ENCODE assay signal across 1 cellular context in the genomic region with DNA sequence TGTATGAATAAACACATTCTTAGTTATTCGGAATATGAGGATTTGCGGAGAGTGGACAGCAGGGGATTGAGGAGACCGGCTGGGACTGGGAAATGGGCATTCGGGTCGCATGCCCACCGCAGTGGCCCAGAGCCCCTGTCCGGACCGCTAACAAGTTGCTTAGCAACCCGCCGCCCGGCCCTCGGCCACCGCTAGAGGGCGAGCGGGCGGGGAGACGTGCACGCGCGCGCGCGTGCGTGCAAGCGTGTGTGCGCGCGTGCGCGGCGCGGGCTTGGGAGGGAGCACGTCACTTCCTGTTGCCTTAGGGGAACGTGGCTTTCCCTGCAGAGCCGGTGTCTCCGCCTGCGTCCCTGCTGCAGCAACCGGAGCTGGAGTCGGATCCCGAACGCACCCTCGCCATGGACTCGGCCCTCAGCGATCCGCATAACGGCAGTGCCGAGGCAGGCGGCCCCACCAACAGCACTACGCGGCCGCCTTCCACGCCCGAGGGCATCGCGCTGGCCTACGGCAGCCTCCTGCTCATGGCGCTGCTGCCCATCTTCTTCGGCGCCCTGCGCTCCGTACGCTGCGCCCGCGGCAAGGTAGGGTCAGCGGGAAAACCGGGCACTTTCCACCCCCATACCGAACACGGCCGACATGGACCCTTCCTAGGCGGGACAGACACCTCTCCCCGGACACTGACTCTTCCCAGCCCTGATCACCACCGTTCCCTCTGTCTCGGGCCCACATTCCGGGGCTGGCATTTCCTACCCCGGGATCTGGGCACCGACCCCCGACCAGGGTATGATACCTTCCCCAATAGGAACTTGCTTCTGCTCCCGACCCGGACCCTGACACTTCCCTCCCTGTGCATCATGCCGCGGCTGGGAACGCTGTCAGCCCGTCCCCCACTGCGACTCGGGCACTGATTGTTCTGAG.
TF ChIP-seq lines count a peak whose summit lies in the region.

A gene with protein sequence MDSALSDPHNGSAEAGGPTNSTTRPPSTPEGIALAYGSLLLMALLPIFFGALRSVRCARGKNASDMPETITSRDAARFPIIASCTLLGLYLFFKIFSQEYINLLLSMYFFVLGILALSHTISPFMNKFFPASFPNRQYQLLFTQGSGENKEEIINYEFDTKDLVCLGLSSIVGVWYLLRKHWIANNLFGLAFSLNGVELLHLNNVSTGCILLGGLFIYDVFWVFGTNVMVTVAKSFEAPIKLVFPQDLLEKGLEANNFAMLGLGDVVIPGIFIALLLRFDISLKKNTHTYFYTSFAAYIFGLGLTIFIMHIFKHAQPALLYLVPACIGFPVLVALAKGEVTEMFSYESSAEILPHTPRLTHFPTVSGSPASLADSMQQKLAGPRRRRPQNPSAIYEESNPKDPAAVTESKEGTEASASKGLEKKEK (plus strand): TSS at position 289 of the 918 bp plus-strand sequence. CDS start 110 bp downstream, at position 399.

TF ChIP-seq in GM12878, 131 proteins besides CTCF, POLR2A, EP300 and RAD21 (continued from another document):
- TF ChIP-seq TCF12 (IDR thresholded peaks at IDR 0.05; ENCODE audit: low read depth, low read length) (no peak), IKZF1 (conservative IDR thresholded peaks at IDR 0.05) (peak; percentile 84), TCF7 (IDR thresholded peaks at IDR 0.05; ENCODE audit: borderline replicate concordance) (no peak), JUNB (IDR thresholded peaks at IDR 0.05) (no peak), NRF1 (conservative IDR thresholded peaks at IDR 0.05; ENCODE audit: low read depth, low read length) (peak; percentile 68), MYC (IDR thresholded peaks at IDR 0.05; ENCODE audit: insufficient read depth, insufficient read length, insufficient replicate concordance, low read length, severe bottlenecking) (peak; percentile 27), SRF (IDR thresholded peaks at IDR 0.05; ENCODE audit: low read depth in 2 of 2, low read length in 2 of 2) (peak in 1 of 2 experiments; percentile 36; a peak in 2 of 4 replicates), CHD2 (IDR thresholded peaks at IDR 0.05; ENCODE audit: borderline replicate concordance, low read depth, low read length) (no peak), YY1 (IDR thresholded peaks at IDR 0.05; ENCODE audit: low read depth, low read length) (peak; percentile 63; the same call in 1 of the 2 replicates)
- TF ChIP-seq, protein P1, sequence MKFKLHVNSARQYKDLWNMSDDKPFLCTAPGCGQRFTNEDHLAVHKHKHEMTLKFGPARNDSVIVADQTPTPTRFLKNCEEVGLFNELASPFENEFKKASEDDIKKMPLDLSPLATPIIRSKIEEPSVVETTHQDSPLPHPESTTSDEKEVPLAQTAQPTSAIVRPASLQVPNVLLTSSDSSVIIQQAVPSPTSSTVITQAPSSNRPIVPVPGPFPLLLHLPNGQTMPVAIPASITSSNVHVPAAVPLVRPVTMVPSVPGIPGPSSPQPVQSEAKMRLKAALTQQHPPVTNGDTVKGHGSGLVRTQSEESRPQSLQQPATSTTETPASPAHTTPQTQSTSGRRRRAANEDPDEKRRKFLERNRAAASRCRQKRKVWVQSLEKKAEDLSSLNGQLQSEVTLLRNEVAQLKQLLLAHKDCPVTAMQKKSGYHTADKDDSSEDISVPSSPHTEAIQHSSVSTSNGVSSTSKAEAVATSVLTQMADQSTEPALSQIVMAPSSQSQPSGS (IDR thresholded peaks at IDR 0.05; ENCODE audit: low read length) = no peak
TF ChIP-seq in GM12878: peak in this region for 45.
